In genomic region chr19:4009990-4010807, GRCh38 we compare ENCODE assay signal across 12 cellular contexts. TPM values are rescaled to one million over a fixed set of nuclear protein-coding genes. Genes with fewer than 3 reads are reported as not detected.
DNase-seq lines count a peak whose midpoint lies in the region; ATAC-seq and TF ChIP-seq lines count a peak whose summit lies in the region.
"Had no signal": no experiment of that assay in that cellular context is flagged by ENCODE, and none has a peak within 500 bp of the region (broad histone marks: within the 10 kb centered on the region; RNA-seq: fewer than 3 reads in every experiment).

No MANE protein-coding gene starts in this region.

- H3K27me3 Mint-ChIP-seq in neural crest cell (ENCODE audit: low read depth): no peaks in the 10 kb centered on the region

- no peak for ATAC-seq in lower lobe of right lung
- no peak for ATAC-seq in GM18858 (IDR thresholded peaks at IDR 0.05; ENCODE audit: unreplicated experiment)
- ATAC-seq: K562 had no signal

- no peaks in the 10 kb centered on the region; the same call in 1 of the 2 replicates for H3K9me3 ChIP-seq in AG04450 (ENCODE audit: control insufficient read depth, insufficient read depth, low read length)
- H3K9me3 ChIP-seq in HEK293 (ENCODE audit: control insufficient read depth, insufficient read depth, low read depth, low read length): no peaks in the 10 kb centered on the region
- H3K9me3 ChIP-seq in lower lobe of right lung: no peaks in the 10 kb centered on the region

- POLR2A ChIA-PET in AG04450 (lab: Yijun Ruan, JAX): interaction anchor here (1.4 kb wide), 1 partner anchor 25 kb away, joined by 8 read pairs; the partner anchor contains the start of gene EEF2
- POLR2A ChIA-PET in HEK293 (lab: Yijun Ruan, JAX): interaction anchor here (4.9 kb wide), 1 partner anchor 25 kb away, joined by 29 read pairs; the partner anchor contains the start of gene EEF2

- DNase-seq in AG04450 (ENCODE audit: low read depth, low spot score): no peak
- peak; percentile 53 for DNase-seq in choroid plexus epithelial cell (ENCODE audit: low read depth)
- DNase-seq in neural crest cell (ENCODE audit: low read depth, low spot score): no peak
- DNase-seq in GOT3 (lab: John Stamatoyannopoulos, UW): no peak
- no peak for DNase-seq in lower lobe of right lung
- DNase-seq in NCI-H748 (lab: John Stamatoyannopoulos, UW; ENCODE audit: unreplicated experiment): no peak
- DNase-seq: activated naive CD4-positive, alpha-beta T cell; mesendoderm; NK-92 treated with Interleukin-12 subunit alpha and Interleukin-12 subunit beta, amount 100 ng/mL, for 24 hours had no signal

- no peak overlapping the region for H3K27ac Mint-ChIP-seq in neural crest cell (ENCODE audit: unreplicated experiment)

- peak overlapping the region; percentile 94 for H3K4me3 Mint-ChIP-seq in neural crest cell

- H3K4me1 Mint-ChIP-seq in neural crest cell: peaks cover 21% of the 10 kb centered on the region

- H3K36me3 ChIP-seq in HEK293 (ENCODE audit: control insufficient read depth in 2 of 2, insufficient read depth in 1 of 2, low read length in 2 of 2) (peaks cover 0 to 37% of the 10 kb centered on the region in 2 experiments; a peak in 1 of 3 replicates), lower lobe of right lung (peaks cover 35% of the 10 kb centered on the region)

- H3K27me3 ChIP-seq in AG04450 (ENCODE audit: control insufficient read depth, insufficient read depth, low read length) (no peaks in the 10 kb centered on the region), lower lobe of right lung (ENCODE audit: low read depth) (no peaks in the 10 kb centered on the region)

- intact Hi-C loops in lower lobe of right lung (cut with DNase I): no loop called here

- H3K4me3 ChIP-seq in AG04450 (ENCODE audit: low read depth, low read length): peak overlapping the region; percentile 39
- H3K4me3 ChIP-seq in HEK293 (ENCODE audit: low read depth, low read length): no peak overlapping the region
- peak overlapping the region; percentile 17 for H3K4me3 ChIP-seq in choroid plexus epithelial cell (ENCODE audit: low read depth, low read length)
- no peak overlapping the region for H3K4me3 ChIP-seq in lower lobe of right lung

- no peak for TF ChIP-seq CTCF in AG04450 (IDR thresholded peaks at IDR 0.05; ENCODE audit: low read depth, low read length)
- TF ChIP-seq CTCF in HEK293 (tag by site-specific recombination; IDR thresholded peaks at IDR 0.05): no peak
- no peak for TF ChIP-seq CTCF in choroid plexus epithelial cell (conservative IDR thresholded peaks at IDR 0.05; ENCODE audit: low read depth, low read length)
- TF ChIP-seq CTCF in neural crest cell (conservative IDR thresholded peaks at IDR 0.05): no peak
- no peak for TF ChIP-seq CTCF in lower lobe of right lung (IDR thresholded peaks at IDR 0.05)

- H3K4me1 ChIP-seq in HEK293 (ENCODE audit: control insufficient read depth, insufficient read depth, low read length) (peaks cover 10% of the 10 kb centered on the region), lower lobe of right lung (peaks cover 41% of the 10 kb centered on the region)

- H3K36me3 Mint-ChIP-seq in neural crest cell (ENCODE audit: low read depth): no peaks in the 10 kb centered on the region

- H3K27ac ChIP-seq in AG04450 (ENCODE audit: low read depth, low read length) (peak overlapping the region; percentile 61), HEK293 (ENCODE audit: extremely low read depth, low read depth, low read length) (no peak overlapping the region), lower lobe of right lung (no peak overlapping the region)

- no peaks in the 10 kb centered on the region for H3K9me3 Mint-ChIP-seq in neural crest cell

- CTCF ChIA-PET in AG04450 (lab: Charles Lee) (interaction anchor here (5.4 kb wide), 1 partner anchor 22 kb away, joined by 39 read pairs; no protein-coding TSS in a partner anchor), HEK293 (lab: Yijun Ruan, JAX) (interaction anchor here (0.6 kb wide), 1 partner anchor 131 kb away, joined by 3 read pairs; no protein-coding TSS in a partner anchor)

TF ChIP-seq in HEK293, 187 proteins besides CTCF, POLR2A, EP300 and RAD21:
- TF ChIP-seq ZSCAN18 (tag by site-specific recombination; IDR thresholded peaks at IDR 0.05): no peak
- no peak for TF ChIP-seq ZNF335 (tag by site-specific recombination; conservative IDR thresholded peaks at IDR 0.05)
- no peak for TF ChIP-seq ZNF112 (tag by site-specific recombination; IDR thresholded peaks at IDR 0.05)
- no peak for TF ChIP-seq INSM2 (tag by site-specific recombination; IDR thresholded peaks at IDR 0.05)
- TF ChIP-seq ZNF747 (tag by site-specific recombination; IDR thresholded peaks at IDR 0.05): no peak
- no peak for TF ChIP-seq ZBTB7A (tag by site-specific recombination; IDR thresholded peaks at IDR 0.05; ENCODE audit: low read depth)
- no peak for TF ChIP-seq ZNF146 (tag by site-specific recombination; IDR thresholded peaks at IDR 0.05)
- TF ChIP-seq EGR2 (tag by site-specific recombination; IDR thresholded peaks at IDR 0.05; ENCODE audit: low read depth): no peak
- TF ChIP-seq ZIC2 (tag by site-specific recombination; IDR thresholded peaks at IDR 0.05): peak; percentile 90
- no peak for TF ChIP-seq ZNF830 (tag by site-specific recombination; IDR thresholded peaks at IDR 0.05; ENCODE audit: low read depth)
- TF ChIP-seq ZBTB6 (tag by site-specific recombination; IDR thresholded peaks at IDR 0.05): no peak
- no peak for TF ChIP-seq MYNN (tag by site-specific recombination; IDR thresholded peaks at IDR 0.05; ENCODE audit: borderline replicate concordance)
- no peak for TF ChIP-seq ZNF248 (tag by site-specific recombination; IDR thresholded peaks at IDR 0.05)
- TF ChIP-seq PATZ1 (tag by site-specific recombination; IDR thresholded peaks at IDR 0.05): 0 out of 2 replicates have a peak, but pooled peaks have one; percentile 20
- no peak for TF ChIP-seq ZNF48 (tag by site-specific recombination; IDR thresholded peaks at IDR 0.05)

RNA-seq across cellular contexts. Expression of gene PIAS4, which starts 2.7 kb away (rescaled TPM):
- polyA plus RNA-seq in AG04450 (2011; rRNA removed): 9.0 and 12.0 TPM in 2 replicates
- polyA minus RNA-seq in AG04450 (2011; rRNA and poly(A)+ RNA removed): 13.6 and 17.2 TPM in 2 replicates
- total RNA-seq in neural crest cell: 49.6 and 58.8 TPM in 2 replicates
- 27.6 TPM for total RNA-seq in lower lobe of right lung

RNA-seq across cellular contexts. Expression of gene EEF2, which starts 24.9 kb away (rescaled TPM):
- polyA plus RNA-seq in AG04450 (2011; rRNA removed): 1,648 and 1,697 TPM in 2 replicates
- polyA minus RNA-seq in AG04450 (2011; rRNA and poly(A)+ RNA removed): 1,375 and 1,770 TPM in 2 replicates
- total RNA-seq in neural crest cell: 2,663 and 2,725 TPM in 2 replicates
- 1,984 TPM for total RNA-seq in lower lobe of right lung

RNA-seq across cellular contexts. Expression of gene DAPK3, which starts 39.3 kb away (rescaled TPM):
- 105 and 149 TPM in 2 replicates for polyA plus RNA-seq in AG04450 (2011; rRNA removed)
- 89.6 and 138 TPM in 2 replicates for polyA minus RNA-seq in AG04450 (2011; rRNA and poly(A)+ RNA removed)
- total RNA-seq in neural crest cell (61.8 and 63.1 TPM in 2 replicates), lower lobe of right lung (50.5 TPM)

RNA-seq across cellular contexts. Expression of gene ZBTB7A, which starts 56.5 kb away (rescaled TPM):
- 2.7 and 4.0 TPM in 2 replicates for polyA plus RNA-seq in AG04450 (2011; rRNA removed)
- polyA minus RNA-seq in AG04450 (2011; rRNA and poly(A)+ RNA removed): 2.2 and 2.7 TPM in 2 replicates
- total RNA-seq in neural crest cell (15.2 and 15.7 TPM in 2 replicates), lower lobe of right lung (51.9 TPM)

Comparison
In these comparisons a context has a peak if more than half of its experiments do, and no peak if none do; other contexts are left out.
1. H3K4me3 ChIP-seq: peak in AG04450 (single experiment) and choroid plexus epithelial cell (single experiment); none in HEK293 (single experiment) and lower lobe of right lung (single experiment).